ENCODE assay signal across 8 cellular contexts in genomic region chr17:3048727-3049471, GRCh38. TPM values are rescaled to one million over a fixed set of nuclear protein-coding genes. Genes with fewer than 3 reads are reported as not detected.
DNase-seq lines count a peak whose midpoint lies in the region; ATAC-seq, FAIRE-seq and TF ChIP-seq lines count a peak whose summit lies in the region.

No MANE protein-coding gene starts in this region.

- peak overlapping the region; percentile 84 for H4K5ac ChIP-seq in H1 (ENCODE audit: insufficient read length, low read depth, low read length)

- no peak overlapping the region for H2BK20ac ChIP-seq in H1 (ENCODE audit: low read length)

- peak in 1 of 2 experiments; percentile 78; a peak in 2 of 3 replicates for TF ChIP-seq POLR2A in H1 (IDR thresholded peaks at IDR 0.05; ENCODE audit: control extremely low read depth in 1 of 2, low read depth in 2 of 2, low read length in 2 of 2)

- H3K9me3 ChIP-seq in CD4-positive, CD25-positive, alpha-beta regulatory T cell (ENCODE audit: control insufficient read depth in 2 of 2, low read length in 2 of 2), result peaks cover 0 to 8% of the 10 kb centered on the region in 2 experiments
- peaks cover 5 to 6% of the 10 kb centered on the region in 2 experiments for H3K9me3 ChIP-seq in H1 (ENCODE audit: insufficient read depth in 2 of 2, low read depth in 1 of 2, low read length in 1 of 2)

- WGBS in H1 (ENCODE audit: extremely low coverage in 1 of 2, insufficient coverage in 1 of 2, insufficient read length in 1 of 2, insufficient replicate concordance in 2 of 2, low coverage in 1 of 2, low lambda C conversion rate in 2 of 2, missing lambda C conversion rate in 1 of 2), 2 experiments, result 5% methylated on average over 32 of the region's 50 CpGs; no CpG with 5 or more reads in 1 of the 2 experiments

- H3K79me2 ChIP-seq in H1 (ENCODE audit: control insufficient read depth in 1 of 2, insufficient read depth in 2 of 2, low read length in 2 of 2), result no peaks in the 10 kb centered on the region

- TF ChIP-seq RAD21 in H1 (IDR thresholded peaks at IDR 0.05 in 1 of 2, conservative IDR thresholded peaks at IDR 0.05 in 1 of 2; ENCODE audit: low read depth in 2 of 2, low read length in 2 of 2), result peak; percentile 96 to 99

- FAIRE-seq in H1 (lab: Jason Lieb, UNC), result peak; percentile 57

- CTCF ChIA-PET in H1 (lab: Charles Lee; ENCODE audit: partially characterized antibody), result interaction anchor here (0.7 to 1.6 kb wide), 11 partner anchors 8 to 629 kb away, joined by 3 to 6 read pairs (median 3); no protein-coding TSS in a partner anchor

- peak overlapping the region; percentile 80 for H3K56ac ChIP-seq in H1 (replicated peaks; ENCODE audit: insufficient read length, low read depth, low read length)

- no peak overlapping the region for H2AK5ac ChIP-seq in H1 (ENCODE audit: low read depth, low read length)

- peak; percentile 84 to 98 (median 89) for DNase-seq in CD4-positive, CD25-positive, alpha-beta regulatory T cell
- DNase-seq in HL-60 (ENCODE audit: low read depth in 1 of 2, low spot score in 1 of 2) (peak; percentile 67 to 86), NCI-H82 treated with DMSO at 0.1 percent for 48 hours (lab: John Stamatoyannopoulos, UW; ENCODE audit: unreplicated experiment) (peak; percentile 99), H1 (ENCODE audit: low read depth in 1 of 2, low spot score in 2 of 2) (peak; percentile 96 to 97), memory B cell (ENCODE audit: low spot score in 2 of 2) (peak; percentile 80 to 88)
- DNase-seq in activated CD8-positive, alpha-beta memory T cell treated with anti-CD3 and anti-CD28 coated beads for 24 hours, result peak; percentile 95
- DNase-seq in stimulated activated CD8-positive, alpha-beta memory T cell treated with anti-CD3 and anti-CD28 coated beads, Interleukin-12 subunit alpha, Interleukin-12 subunit beta, amount 100 ng/mL, for 1 hour (ENCODE audit: low read depth), result peak; percentile 83

- H3K4me1 ChIP-seq in CD4-positive, CD25-positive, alpha-beta regulatory T cell (ENCODE audit: control insufficient read depth, insufficient read depth, low read length, poor library complexity, severe bottlenecking), result peaks cover 13% of the 10 kb centered on the region
- H3K4me1 ChIP-seq in H1 (replicated peaks in 1 of 4; ENCODE audit: control insufficient read depth in 3 of 4, insufficient read depth in 4 of 4, low read length in 3 of 4), result no peaks in the 10 kb centered on the region; a peak in 1 of 7 replicates

- H3K27me3 Mint-ChIP-seq in CD4-positive, CD25-positive, alpha-beta regulatory T cell, result peaks cover 11% of the 10 kb centered on the region
- no peaks in the 10 kb centered on the region for H3K27me3 Mint-ChIP-seq in memory B cell

- H3K27me3 ChIP-seq in CD4-positive, CD25-positive, alpha-beta regulatory T cell (ENCODE audit: control insufficient read depth, insufficient read depth, low read length), result no peaks in the 10 kb centered on the region
- no peaks in the 10 kb centered on the region for H3K27me3 ChIP-seq in HL-60 (ENCODE audit: insufficient read depth, poor library complexity, severe bottlenecking)
- no peaks in the 10 kb centered on the region for H3K27me3 ChIP-seq in H1 (replicated peaks in 1 of 4; ENCODE audit: control insufficient read depth in 3 of 4, extremely low read depth in 1 of 4, insufficient read depth in 3 of 4, low read length in 3 of 4)

- H3K4me1 Mint-ChIP-seq in CD4-positive, CD25-positive, alpha-beta regulatory T cell, result peaks cover 4 to 13% (median 9%) of the 10 kb centered on the region in 4 donors
- H3K4me1 Mint-ChIP-seq in memory B cell, result no peaks in the 10 kb centered on the region

- H3K14ac ChIP-seq in H1 (ENCODE audit: insufficient read length), result no peak overlapping the region

- no peaks in the 10 kb centered on the region for H3K36me3 ChIP-seq in CD4-positive, CD25-positive, alpha-beta regulatory T cell (ENCODE audit: control insufficient read depth, insufficient read depth, low read length)
- H3K36me3 ChIP-seq in H1 (ENCODE audit: control insufficient read depth in 2 of 4, insufficient read depth in 4 of 4, low read length in 3 of 4), result no peaks in the 10 kb centered on the region

- H3K23me2 ChIP-seq in H1 (ENCODE audit: low read depth, low read length), result no peaks in the 10 kb centered on the region

- peak; percentile 11 for TF ChIP-seq CTCF in HL-60 (IDR thresholded peaks at IDR 0.05; ENCODE audit: insufficient read depth, low read length)
- peak; percentile 86 to 91 (median 89) for TF ChIP-seq CTCF in H1 (IDR thresholded peaks at IDR 0.05; ENCODE audit: control extremely low read depth in 1 of 3, insufficient read depth in 1 of 3, low read depth in 1 of 3, low read length in 3 of 3)

- H3K9ac ChIP-seq in H1 (replicated peaks in 1 of 4; ENCODE audit: extremely low read depth in 1 of 4, low read depth in 3 of 4, low read length in 3 of 4), result peak overlapping the region in 3 of 4 experiments; percentile 50 to 75 (median 72); a peak in 6 of 7 replicates

- ATAC-seq in CD4-positive, CD25-positive, alpha-beta regulatory T cell (ENCODE audit: low read depth in 2 of 2), result peak; percentile 96 to 98
- ATAC-seq in GM19452 (IDR thresholded peaks at IDR 0.05; ENCODE audit: unreplicated experiment) (peak; percentile 96), memory B cell (ENCODE audit: low read depth) (peak; percentile 96)

- peak overlapping the region; percentile 78 for H3K4me3 ChIP-seq in CD4-positive, CD25-positive, alpha-beta regulatory T cell (ENCODE audit: low read depth, low read length)
- peak overlapping the region; percentile 41 for H3K4me3 ChIP-seq in HL-60 (replicated peaks; ENCODE audit: insufficient read depth, low read length)
- peak overlapping the region; percentile 50 to 77 (median 69) for H3K4me3 ChIP-seq in H1 (ENCODE audit: extremely low read depth in 1 of 4, insufficient read depth in 2 of 4, low read depth in 3 of 4, low read length in 4 of 4)

- H3K27ac Mint-ChIP-seq in CD4-positive, CD25-positive, alpha-beta regulatory T cell, result peak overlapping the region in 2 of 3 donors; percentile 74 to 82
- H3K27ac Mint-ChIP-seq in memory B cell, result peak overlapping the region; percentile 45

- H2BK120ac ChIP-seq in H1 (replicated peaks; ENCODE audit: low read depth, low read length), result no peak overlapping the region

- H3K4ac ChIP-seq in H1 (replicated peaks; ENCODE audit: insufficient read length, low read depth, low read length), result no peak overlapping the region

- POLR2A ChIA-PET in H1 (lab: Charles Lee; ENCODE audit: partially characterized antibody), result interaction anchor here (0.9 to 1.3 kb wide), 2 partner anchors 17 to 323 kb away, joined by 3 read pairs; no protein-coding TSS in a partner anchor

- peaks cover 0 to 11% (median 3%) of the 10 kb centered on the region in 7 donors for H3K9me3 Mint-ChIP-seq in CD4-positive, CD25-positive, alpha-beta regulatory T cell
- H3K9me3 Mint-ChIP-seq in memory B cell, result peaks cover 4% of the 10 kb centered on the region

- H2AFZ ChIP-seq in H1 (ENCODE audit: low read length), result peak overlapping the region; percentile 90

- no peaks in the 10 kb centered on the region for H4K20me1 ChIP-seq in H1 (replicated peaks in 1 of 2; ENCODE audit: control insufficient read depth in 1 of 2, insufficient read depth in 2 of 2, low read length in 2 of 2)

- H2BK5ac ChIP-seq in H1 (ENCODE audit: low read depth, low read length), result peak overlapping the region; percentile 84

- no peak overlapping the region for H2BK12ac ChIP-seq in H1 (ENCODE audit: low read depth, low read length)

- no peaks in the 10 kb centered on the region for H3K79me1 ChIP-seq in H1 (ENCODE audit: low read depth, low read length)

- H4K91ac ChIP-seq in H1 (replicated peaks; ENCODE audit: insufficient read length, low read length), result no peak overlapping the region

- peak overlapping the region; percentile 29 to 83 for H3K4me2 ChIP-seq in H1 (ENCODE audit: insufficient read depth in 1 of 2, low read depth in 2 of 2, low read length in 2 of 2)

- no peaks in the 10 kb centered on the region for H3K36me3 Mint-ChIP-seq in CD4-positive, CD25-positive, alpha-beta regulatory T cell
- no peaks in the 10 kb centered on the region for H3K36me3 Mint-ChIP-seq in memory B cell

- peak overlapping the region; percentile 87 to 94 (median 92) for H3K4me3 Mint-ChIP-seq in CD4-positive, CD25-positive, alpha-beta regulatory T cell
- H3K4me3 Mint-ChIP-seq in memory B cell, result peak overlapping the region; percentile 86

- H2BK15ac ChIP-seq in H1 (ENCODE audit: low read length), result 0 out of 2 replicates have a peak overlapping the region, but pooled peaks have one; percentile 81

- H3K18ac ChIP-seq in H1 (ENCODE audit: extremely low read depth, low read length), result peak overlapping the region; percentile 27; the same call in 1 of the 2 replicates

- no peak for TF ChIP-seq EP300 in H1 (IDR thresholded peaks at IDR 0.05; ENCODE audit: borderline replicate concordance in 1 of 2, low read depth in 2 of 2, low read length in 2 of 2)

- H3K27ac ChIP-seq in CD4-positive, CD25-positive, alpha-beta regulatory T cell (ENCODE audit: insufficient read depth, low read length, poor library complexity, severe bottlenecking), result peak overlapping the region; percentile 61
- H3K27ac ChIP-seq in HL-60 (replicated peaks), result peak overlapping the region; percentile 61
- H3K27ac ChIP-seq in H1 (ENCODE audit: low read depth, low read length), result peak overlapping the region; percentile 78

- H4K8ac ChIP-seq in H1 (ENCODE audit: extremely low read depth, insufficient read depth, low read length), result peak overlapping the region; percentile 97

- no peak overlapping the region for H3K23ac ChIP-seq in H1 (ENCODE audit: insufficient read length)

RNA-seq across cellular contexts. Expression of gene OR1D5, which starts 14.5 kb away (rescaled TPM):
- total RNA-seq in CD4-positive, CD25-positive, alpha-beta regulatory T cell, result not detected
- not detected for polyA plus RNA-seq in CD4-positive, CD25-positive, alpha-beta regulatory T cell
- total RNA-seq in H1 (2021; fragmentation: NEBNext Ultra II Directional; extraction: Animal tissue kit (Norgen Biotek cat#: 25700)), result not detected in 2 replicates
- polyA plus RNA-seq in H1 (2011; rRNA removed), result not detected in 2 replicates
- polyA plus RNA-seq in H1 (2011; cell fraction: cytosol; rRNA removed), result not detected
- not detected for polyA plus RNA-seq in H1 (2011; cell fraction: nucleus; rRNA removed)
- not detected in 4 replicates for polyA plus RNA-seq in H1 (2012, experiment 1 of 2)
- polyA plus RNA-seq in H1 (2012, experiment 2 of 2), result not detected
- polyA plus RNA-seq in H1 (2013, experiment 1 of 2), result not detected
- not detected for polyA plus RNA-seq in H1 (2013, experiment 2 of 2)
- polyA minus RNA-seq in H1 (2011; rRNA and poly(A)+ RNA removed), result not detected in 2 replicates
- not detected for polyA minus RNA-seq in H1 (2011; cell fraction: cytosol; rRNA and poly(A)+ RNA removed)
- not detected for polyA minus RNA-seq in H1 (2011; cell fraction: nucleus; rRNA and poly(A)+ RNA removed)

RNA-seq across cellular contexts. Expression of gene OR1D2, which starts 55.3 kb away (rescaled TPM):
- not detected for total RNA-seq in CD4-positive, CD25-positive, alpha-beta regulatory T cell
- not detected for polyA plus RNA-seq in CD4-positive, CD25-positive, alpha-beta regulatory T cell
- total RNA-seq in H1 (2021; fragmentation: NEBNext Ultra II Directional; extraction: Animal tissue kit (Norgen Biotek cat#: 25700)), result not detected in 2 replicates
- not detected in 2 replicates for polyA plus RNA-seq in H1 (2011; rRNA removed)
- polyA plus RNA-seq in H1 (2011; cell fraction: cytosol; rRNA removed), result not detected
- polyA plus RNA-seq in H1 (2011; cell fraction: nucleus; rRNA removed), result not detected
- not detected in 4 replicates for polyA plus RNA-seq in H1 (2012, experiment 1 of 2)
- polyA plus RNA-seq in H1 (2012, experiment 2 of 2), result not detected
- not detected for polyA plus RNA-seq in H1 (2013, experiment 1 of 2)
- polyA plus RNA-seq in H1 (2013, experiment 2 of 2), result not detected
- polyA minus RNA-seq in H1 (2011; rRNA and poly(A)+ RNA removed), result 0.03 TPM in 1 of 2 replicates, not detected in the other
- not detected for polyA minus RNA-seq in H1 (2011; cell fraction: cytosol; rRNA and poly(A)+ RNA removed)
- polyA minus RNA-seq in H1 (2011; cell fraction: nucleus; rRNA and poly(A)+ RNA removed), result not detected

Comparison
In these comparisons a context has a peak if more than half of its experiments do, and no peak if none do; other contexts are left out.
1. Peak in every context shown above with its lines: DNase-seq, ATAC-seq, H3K4me3 ChIP-seq and H3K27ac ChIP-seq.